18 cellular contexts compared by ENCODE assay signal in the genomic region with DNA sequence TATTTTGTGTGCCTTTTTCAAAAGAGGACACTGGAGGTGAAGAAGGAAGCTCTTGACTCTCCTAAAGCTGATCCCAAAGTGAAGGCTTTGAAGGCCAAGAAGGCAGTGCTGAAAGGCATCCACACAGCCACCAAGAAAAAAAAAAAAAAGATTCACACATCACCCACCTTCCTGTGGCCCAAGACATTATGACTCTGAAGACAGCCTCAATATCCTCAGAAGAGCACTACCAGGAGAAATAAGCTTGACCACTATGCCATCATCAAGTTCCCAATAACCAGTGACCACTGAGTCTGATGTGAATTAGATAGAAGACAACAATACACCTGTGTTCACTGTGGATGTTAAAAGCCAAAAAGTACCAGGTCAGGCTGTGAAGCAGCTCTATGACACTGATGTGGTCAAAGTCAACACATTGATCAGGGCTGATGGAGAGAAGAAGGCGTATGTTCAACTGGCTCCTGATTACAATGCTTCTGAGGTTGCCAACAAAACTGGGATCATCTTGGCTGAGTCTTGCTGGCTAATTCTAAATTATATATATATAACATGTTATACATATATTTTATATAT. TPM values are rescaled to one million over a fixed set of nuclear protein-coding genes. Genes with fewer than 3 reads are reported as not detected.
DNase-seq lines count a peak whose midpoint lies in the region; ATAC-seq, FAIRE-seq and TF ChIP-seq lines count a peak whose summit lies in the region.
"Had no signal": no experiment of that assay in that cellular context is flagged by ENCODE, and none has a peak within 500 bp of the region (broad histone marks: within the 10 kb centered on the region; RNA-seq: fewer than 3 reads in every experiment).

No MANE protein-coding gene starts in this region.

- no peak overlapping the region for H3K4me3 Mint-ChIP-seq in activated CD8-positive, alpha-beta memory T cell treated with anti-CD3 and anti-CD28 coated beads, Interleukin-2, amount 10 ng/mL, durations not matched to agents 7 days and 5 days

- no peaks in the 10 kb centered on the region for H3K36me3 ChIP-seq in bronchial epithelial cell (ENCODE audit: control insufficient read depth, insufficient read depth, low read length)
- H3K36me3 ChIP-seq: BE2C had no signal

- peak; percentile 39 for ATAC-seq in activated CD8-positive, alpha-beta memory T cell treated with anti-CD3 and anti-CD28 coated beads, Interleukin-2, amount 10 ng/mL, durations not matched to agents 7 days and 5 days
- ATAC-seq in left cardiac atrium: no peak

- no peak for DNase-seq in activated CD8-positive, alpha-beta memory T cell treated with anti-CD3 and anti-CD28 coated beads, Interleukin-2, amount 10 ng/mL, durations not matched to agents 7 days and 5 days
- DNase-seq in activated CD8-positive, alpha-beta memory T cell treated with anti-CD3 and anti-CD28 coated beads, Interleukin-2, amount 50 U/mL, for 48 hours: no peak
- DNase-seq in KBM-7 (peak; percentile 50), NB4 (ENCODE audit: low read depth) (peak; percentile 17), bronchial epithelial cell (ENCODE audit: low read depth) (no peak), left cardiac atrium (no peak), MV-4-11 (lab: John Stamatoyannopoulos, UW) (no peak)
- DNase-seq: BE2C, DMS53, GF-D8, H7, MG63, NCI-H1105 treated with DMSO at 0.1 percent for 48 hours, NCI-H2029 treated with DMSO at 0.1 percent for 48 hours, NCI-H446, NCI-H526 treated with DMSO at 0.1 percent for 48 hours, Peyer's patch had no signal

- TF ChIP-seq CTCF in NB4 (IDR thresholded peaks at IDR 0.05; ENCODE audit: low read depth, low read length) (no peak), bronchial epithelial cell (IDR thresholded peaks at IDR 0.05; ENCODE audit: insufficient read depth, low read length, severe bottlenecking) (no peak)

- H3K4me1 Mint-ChIP-seq in activated CD8-positive, alpha-beta memory T cell treated with anti-CD3 and anti-CD28 coated beads, Interleukin-2, amount 10 ng/mL, durations not matched to agents 7 days and 5 days: peaks cover 18% of the 10 kb centered on the region

- FAIRE-seq in bronchial epithelial cell (lab: Jason Lieb, UNC): peak; percentile 23
- FAIRE-seq: D721Med had no signal

- in situ Hi-C loops in KBM-7 (cut with MboI; ENCODE audit: low pct_unique_long_range_greater_than_20kb, low sequenced_read_pairs): no loop called here

- CTCF ChIA-PET in activated CD8-positive, alpha-beta memory T cell treated with anti-CD3 and anti-CD28 coated beads, Interleukin-2, amount 10 ng/mL, durations not matched to agents 7 days and 5 days (lab: Charles Lee): interaction anchor here (1.0 to 1.5 kb wide), 2 partner anchors 24 to 28 kb away, joined by 3 to 4 read pairs; no protein-coding TSS in a partner anchor

- peaks cover 20% of the 10 kb centered on the region for H3K36me3 Mint-ChIP-seq in activated CD8-positive, alpha-beta memory T cell treated with anti-CD3 and anti-CD28 coated beads, Interleukin-2, amount 10 ng/mL, durations not matched to agents 7 days and 5 days

- TF ChIP-seq POLR2A in NB4 (IDR thresholded peaks at IDR 0.05; ENCODE audit: extremely low read depth, insufficient read length): no peak

- H3K4me3 ChIP-seq in NB4 (ENCODE audit: low read depth, low read length) (no peak overlapping the region), bronchial epithelial cell (ENCODE audit: low read depth, low read length) (no peak overlapping the region)
- H3K4me3 ChIP-seq: MG63, Peyer's patch had no signal

- H3K27me3 Mint-ChIP-seq in activated CD8-positive, alpha-beta memory T cell treated with anti-CD3 and anti-CD28 coated beads, Interleukin-2, amount 10 ng/mL, durations not matched to agents 7 days and 5 days: no peaks in the 10 kb centered on the region

- intact Hi-C loops in left cardiac atrium (cut with DNase I): no loop called here

- H3K9me3 Mint-ChIP-seq in activated CD8-positive, alpha-beta memory T cell treated with anti-CD3 and anti-CD28 coated beads, Interleukin-2, amount 10 ng/mL, durations not matched to agents 7 days and 5 days (ENCODE audit: low read depth): peaks cover 9% of the 10 kb centered on the region

- no peak overlapping the region for H3K27ac Mint-ChIP-seq in activated CD8-positive, alpha-beta memory T cell treated with anti-CD3 and anti-CD28 coated beads, Interleukin-2, amount 10 ng/mL, durations not matched to agents 7 days and 5 days

- no peaks in the 10 kb centered on the region for H3K27me3 ChIP-seq in bronchial epithelial cell (ENCODE audit: control insufficient read depth, insufficient read depth, low read length)
- H3K27me3 ChIP-seq: BE2C, MG63, Peyer's patch had no signal

RNA-seq across cellular contexts. Expression of gene PLCG1, which starts 59.4 kb away (rescaled TPM):
- total RNA-seq in activated CD8-positive, alpha-beta memory T cell treated with anti-CD3 and anti-CD28 coated beads, Interleukin-2, amount 10 ng/mL, durations not matched to agents 7 days and 5 days: 100 to 1,000 TPM; 201 to 337 TPM
- total RNA-seq in bronchial epithelial cell (20.8 and 32.1 TPM in 2 replicates), left cardiac atrium (10 to 100 TPM; 40.0 to 64.8 TPM)

Comparison
In these comparisons a context has a peak if more than half of its experiments do, and no peak if none do; other contexts are left out.
1. DNase-seq: peak in KBM-7 (single experiment) and NB4 (single experiment); none in activated CD8-positive, alpha-beta memory T cell treated with anti-CD3 and anti-CD28 coated beads, Interleukin-2, amount 10 ng/mL, durations not matched to agents 7 days and 5 days (single experiment), activated CD8-positive, alpha-beta memory T cell treated with anti-CD3 and anti-CD28 coated beads, Interleukin-2, amount 50 U/mL, for 48 hours (single experiment), bronchial epithelial cell (single experiment), left cardiac atrium (single experiment) and MV-4-11 (single experiment).